In genomic region chr1:196193891-196194559, GRCh38 we compare ENCODE assay signal across 2 cellular contexts.
TF ChIP-seq lines count a peak whose summit lies in the region.

No MANE protein-coding gene starts in this region.

TF ChIP-seq in HepG2, 621 proteins besides CTCF, POLR2A, EP300 and RAD21:
- TF ChIP-seq MAFK (conservative IDR thresholded peaks at IDR 0.05 in 1 of 2, IDR thresholded peaks at IDR 0.05 in 1 of 2; ENCODE audit: low read length in 2 of 2) (peak; percentile 77 to 90), ZNF674 (CRISPR knock-in tag; IDR thresholded peaks at IDR 0.05; ENCODE audit: low read depth) (no peak), MAFF (IDR thresholded peaks at IDR 0.05; ENCODE audit: low read depth, low read length) (peak; percentile 82), U2AF2 (IDR thresholded peaks at IDR 0.05; ENCODE audit: low read depth, low read length) (no peak)

TF ChIP-seq in K562, 482 proteins besides CTCF, POLR2A, EP300 and RAD21:
- TF ChIP-seq MAFG (tag; conservative IDR thresholded peaks at IDR 0.05) (peak; percentile 60), PTBP1 (IDR thresholded peaks at IDR 0.05; ENCODE audit: low read depth, low read length) (no peak), MAFF (IDR thresholded peaks at IDR 0.05; ENCODE audit: low read length) (peak; percentile 60), C11orf30 (IDR thresholded peaks at IDR 0.05; ENCODE audit: low read depth) (peak; percentile 57), MAFK (IDR thresholded peaks at IDR 0.05; ENCODE audit: low read length) (peak; percentile 45; the same call in 1 of the 2 replicates), ZNF316 (IDR thresholded peaks at IDR 0.05) (peak; percentile 70), MCM7 (IDR thresholded peaks at IDR 0.05) (no peak)
TF ChIP-seq in K562: peak in this region for 5.
